ENCODE assay signal across 15 cellular contexts in the genomic region with DNA sequence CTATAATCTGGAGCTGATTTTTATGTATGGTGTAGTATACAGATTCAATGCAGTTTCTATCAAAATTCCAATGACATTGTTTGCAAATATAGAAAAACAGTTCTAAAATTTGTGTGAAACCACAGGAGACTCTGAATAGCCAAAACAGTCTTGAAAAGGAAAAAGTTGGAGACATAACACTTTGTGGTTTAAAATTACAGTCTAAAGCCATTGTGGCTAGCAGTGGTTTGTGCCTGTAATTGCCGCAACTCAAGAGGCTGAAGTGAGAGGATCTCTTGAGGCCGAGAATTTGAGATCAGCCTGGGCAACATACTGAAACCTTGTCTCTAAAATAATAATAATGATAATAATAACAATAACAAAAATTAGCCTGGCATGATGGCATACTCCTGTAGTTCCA.
DNase-seq lines count a peak whose midpoint lies in the region; ATAC-seq and TF ChIP-seq lines count a peak whose summit lies in the region.
"Had no signal": no experiment of that assay in that cellular context is flagged by ENCODE, and none has a peak within 500 bp of the region (broad histone marks: within the 10 kb centered on the region; RNA-seq: fewer than 3 reads in every experiment).

No MANE protein-coding gene starts in this region.

- peak; percentile 37 for DNase-seq in DMS79 treated with DMSO at 0.1 percent for 48 hours (lab: John Stamatoyannopoulos, UW)
- DNase-seq in astrocyte of the cerebellum (ENCODE audit: low read depth) = peak; percentile 63
- peak; percentile 4 to 19 (median 19) for DNase-seq in immature natural killer cell
- no peak for DNase-seq in ascending aorta (ENCODE audit: low spot score in 2 of 2)
- DNase-seq: Caco-2; CD4-positive, alpha-beta T cell; DND-41; EL; H9 had no signal

- no peak for ATAC-seq in stimulated activated memory B cell treated with anti-CD40 and anti-IgM and Interleukin-4, amounts not matched to agents 10 μg/mL and 1 μg/mL and 100 μg/mL, for 72 hours
- ATAC-seq in GM21786 (IDR thresholded peaks at IDR 0.05; ENCODE audit: unreplicated experiment) = no peak
- ATAC-seq: GM12878, HepG2 had no signal

- H3K27me3 Mint-ChIP-seq in immature natural killer cell (ENCODE audit: low read depth in 3 of 3) = peaks cover 0 to 2% (median 0%) of the 10 kb centered on the region in 3 donors
- H3K27me3 Mint-ChIP-seq in stimulated activated memory B cell treated with anti-CD40 and anti-IgM and Interleukin-4, amounts not matched to agents 10 μg/mL and 1 μg/mL and 100 μg/mL, for 72 hours = no peaks in the 10 kb centered on the region
- H3K27me3 Mint-ChIP-seq: CD4-positive, alpha-beta T cell; IgD-negative memory B cell had no signal

- in situ Hi-C loops in astrocyte of the cerebellum (cut with HindIII; ENCODE audit: low sequenced_read_pairs) = no loop called here

- H3K4me1 Mint-ChIP-seq in immature natural killer cell = peaks cover 12 to 32% of the 10 kb centered on the region in 2 donors
- H3K4me1 Mint-ChIP-seq in stimulated activated memory B cell treated with anti-CD40 and anti-IgM and Interleukin-4, amounts not matched to agents 10 μg/mL and 1 μg/mL and 100 μg/mL, for 72 hours = peaks cover 6% of the 10 kb centered on the region

- intact Hi-C loops in ascending aorta (cut with DNase I) = no loop called here

- H3K4me3 ChIP-seq in astrocyte of the cerebellum (ENCODE audit: low read depth, low read length) = no peak overlapping the region
- H3K4me3 ChIP-seq in ascending aorta = no peak overlapping the region
- H3K4me3 ChIP-seq: GM12878 had no signal

- no peaks in the 10 kb centered on the region for H3K36me3 Mint-ChIP-seq in immature natural killer cell
- peaks cover 49% of the 10 kb centered on the region for H3K36me3 Mint-ChIP-seq in stimulated activated memory B cell treated with anti-CD40 and anti-IgM and Interleukin-4, amounts not matched to agents 10 μg/mL and 1 μg/mL and 100 μg/mL, for 72 hours

- no peaks in the 10 kb centered on the region for H3K9me3 ChIP-seq in ascending aorta
- H3K9me3 ChIP-seq: Caco-2 had no signal

- no peaks in the 10 kb centered on the region for H3K36me3 ChIP-seq in ascending aorta

- no peak overlapping the region for H3K27ac Mint-ChIP-seq in immature natural killer cell
- no peak overlapping the region for H3K27ac Mint-ChIP-seq in stimulated activated memory B cell treated with anti-CD40 and anti-IgM and Interleukin-4, amounts not matched to agents 10 μg/mL and 1 μg/mL and 100 μg/mL, for 72 hours
- H3K27ac Mint-ChIP-seq: CD4-positive, alpha-beta T cell; H9; IgD-negative memory B cell had no signal

- H3K27me3 ChIP-seq in ascending aorta = no peaks in the 10 kb centered on the region

- peak overlapping the region in 3 of 5 donors; percentile 28 to 59 (median 50) for H3K4me3 Mint-ChIP-seq in immature natural killer cell
- H3K4me3 Mint-ChIP-seq in stimulated activated memory B cell treated with anti-CD40 and anti-IgM and Interleukin-4, amounts not matched to agents 10 μg/mL and 1 μg/mL and 100 μg/mL, for 72 hours = no peak overlapping the region
- H3K4me3 Mint-ChIP-seq: CD4-positive, alpha-beta T cell; H9; IgD-negative memory B cell had no signal

- no peaks in the 10 kb centered on the region for H3K9me3 Mint-ChIP-seq in immature natural killer cell
- H3K9me3 Mint-ChIP-seq in stimulated activated memory B cell treated with anti-CD40 and anti-IgM and Interleukin-4, amounts not matched to agents 10 μg/mL and 1 μg/mL and 100 μg/mL, for 72 hours = peaks cover 2% of the 10 kb centered on the region
- H3K9me3 Mint-ChIP-seq: CD4-positive, alpha-beta T cell had no signal

- peaks cover 0 to 9% of the 10 kb centered on the region in 2 donors for H3K4me1 ChIP-seq in ascending aorta

- TF ChIP-seq CTCF in astrocyte of the cerebellum (IDR thresholded peaks at IDR 0.05; ENCODE audit: low read depth, low read length, missing control alignments) = no peak
- no peak for TF ChIP-seq CTCF in ascending aorta (IDR thresholded peaks at IDR 0.05)

- no peak overlapping the region for H3K27ac ChIP-seq in ascending aorta
- H3K27ac ChIP-seq: C4-2B had no signal

Comparison
In these comparisons a context has a peak if more than half of its experiments do, and no peak if none do; other contexts are left out.
1. DNase-seq: peak in DMS79 treated with DMSO at 0.1 percent for 48 hours (single experiment), astrocyte of the cerebellum (single experiment) and immature natural killer cell (3 of 3); none in ascending aorta (0 of 2).